Comparison of ENCODE assay signal across 12 cellular contexts in the genomic region with DNA sequence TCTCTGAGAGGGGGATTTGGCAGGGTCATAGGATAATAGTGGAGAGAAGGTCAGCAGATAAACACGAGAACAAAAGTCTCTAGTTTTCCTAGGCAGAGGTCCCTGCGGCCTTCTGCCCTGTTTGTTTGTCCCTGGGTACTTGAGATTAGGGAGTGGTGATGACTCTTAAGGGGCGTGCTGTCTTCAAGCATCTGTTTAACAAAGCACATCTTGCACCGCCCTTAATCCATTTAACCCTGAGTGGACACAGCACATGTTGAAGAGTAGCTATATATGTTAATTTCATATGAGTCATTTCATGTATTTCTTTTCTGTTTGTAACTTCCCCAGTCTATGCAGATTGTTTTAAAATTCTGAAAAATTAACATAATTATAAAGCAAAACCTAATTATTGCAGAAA. TPM values are rescaled to one million over a fixed set of nuclear protein-coding genes. Genes with fewer than 3 reads are reported as not detected.
DNase-seq lines count a peak whose midpoint lies in the region; FAIRE-seq and TF ChIP-seq lines count a peak whose summit lies in the region.
"Not testable (repeated sequence)": the region's sequence is repeated elsewhere in the genome, so short reads cannot be mapped to it uniquely, and the experiment has no call there.
"Had no signal": no experiment of that assay in that cellular context is flagged by ENCODE, and none has a peak within 500 bp of the region (broad histone marks: within the 10 kb centered on the region; RNA-seq: fewer than 3 reads in every experiment).

No MANE protein-coding gene starts in this region.

- not testable (repeated sequence) for TF ChIP-seq CTCF in Loucy (conservative IDR thresholded peaks at IDR 0.05; ENCODE audit: low read length); bronchial epithelial cell (IDR thresholded peaks at IDR 0.05; ENCODE audit: insufficient read depth, low read length, severe bottlenecking); mesothelial cell of epicardium (IDR thresholded peaks at IDR 0.05; ENCODE audit: unreplicated experiment)

- H3K4me1 ChIP-seq in Loucy (ENCODE audit: insufficient read depth, low read length, poor library complexity, severe bottlenecking), result peaks cover 33% of the 10 kb centered on the region

- H3K79me2 ChIP-seq in Loucy (ENCODE audit: insufficient read depth, low read length), result not testable (repeated sequence)

- not testable (repeated sequence) for H3K9me2 ChIP-seq in Loucy (replicated peaks; ENCODE audit: low read depth, low read length)

- peak overlapping the region; percentile 81 for H3K27ac Mint-ChIP-seq in mesothelial cell of epicardium

- not testable (repeated sequence) for H3K9me3 ChIP-seq in Loucy (ENCODE audit: insufficient read depth, low read depth, low read length)

- H2AFZ ChIP-seq in Loucy (ENCODE audit: low read length), result not testable (repeated sequence)

- H3F3A ChIP-seq in Loucy (ENCODE audit: low read depth), result not testable (repeated sequence)

- FAIRE-seq in bronchial epithelial cell (lab: Jason Lieb, UNC), result not testable (repeated sequence)

- H3K36me3 ChIP-seq in Loucy (ENCODE audit: insufficient read depth, low read length); bronchial epithelial cell (ENCODE audit: control insufficient read depth, insufficient read depth, low read length): not testable (repeated sequence)

- H3K4me3 Mint-ChIP-seq in mesothelial cell of epicardium, result not testable (repeated sequence)

- not testable (repeated sequence) for H4K20me1 ChIP-seq in Loucy (ENCODE audit: insufficient read depth, low read length, poor library complexity, severe bottlenecking)

- peaks cover 62% of the 10 kb centered on the region for H3K4me1 Mint-ChIP-seq in mesothelial cell of epicardium

- not testable (repeated sequence) for H3K36me3 Mint-ChIP-seq in mesothelial cell of epicardium

- H3K4me3 ChIP-seq in Loucy (ENCODE audit: low read length, poor library complexity, severe bottlenecking); bronchial epithelial cell (ENCODE audit: low read depth, low read length): not testable (repeated sequence)

- not testable (repeated sequence) for H3K9me3 Mint-ChIP-seq in mesothelial cell of epicardium

- not testable (repeated sequence) for H3K27me3 ChIP-seq in Loucy (ENCODE audit: insufficient read depth, low read length, poor library complexity, severe bottlenecking); bronchial epithelial cell (ENCODE audit: control insufficient read depth, insufficient read depth, low read length)

- not testable (repeated sequence) for H3K27me3 Mint-ChIP-seq in mesothelial cell of epicardium (ENCODE audit: low read depth)

- DNase-seq in ELF-1 (ENCODE audit: low read depth, low spot score) (peak; percentile 60), NCI-H69 (lab: John Stamatoyannopoulos, UW) (peak; percentile 37), SK-N-DZ (ENCODE audit: low spot score) (peak; percentile 74), bronchial epithelial cell (ENCODE audit: low read depth) (peak; percentile 74), fibroblast of peridontal ligament (ENCODE audit: extremely low read depth) (peak; percentile 41)
- DNase-seq in mesothelial cell of epicardium (ENCODE audit: low spot score in 2 of 2, unreplicated experiment in 2 of 2), result not testable (repeated sequence)

- H3K9ac ChIP-seq in Loucy (ENCODE audit: low read depth, low read length, poor library complexity, severe bottlenecking), result peak overlapping the region; percentile 4

- H3K4me2 ChIP-seq in Loucy (ENCODE audit: low read depth, low read length, poor library complexity, severe bottlenecking), result peak overlapping the region; percentile 44

RNA-seq across cellular contexts. Expression of a gene that starts 47.1 kb away (rescaled TPM):
- polyA plus RNA-seq in SK-N-DZ (2014; cell fraction: cytosol; rRNA removed), result 4.9 and 5.1 TPM in 2 replicates
- polyA plus RNA-seq in SK-N-DZ (2014; cell fraction: nucleus; rRNA removed), result 4.2 and 6.2 TPM in 2 replicates
- total RNA-seq in bronchial epithelial cell, result 24.2 and 33.7 TPM in 2 replicates
- 43.5 to 46.7 TPM (median 46.2 TPM) in 3 replicates for total RNA-seq in mesothelial cell of epicardium
- total RNA-seq: left ventricle myocardium inferior; naive thymus-derived CD4-positive, alpha-beta T cell; Right ventricle myocardium superior had no signal
- polyA plus RNA-seq: CD14-positive monocyte, HepG2 had no signal
